8 cellular contexts compared by ENCODE assay signal in genomic region chr18:79644006-79644665, GRCh38. TPM values are rescaled to one million over a fixed set of nuclear protein-coding genes. Genes with fewer than 3 reads are reported as not detected.
DNase-seq lines count a peak whose midpoint lies in the region; ATAC-seq and TF ChIP-seq lines count a peak whose summit lies in the region.

No MANE protein-coding gene starts in this region.

- H3K4me3 ChIP-seq in WERI-Rb-1 (ENCODE audit: low read depth, low read length) (no peak overlapping the region), breast epithelium (no peak overlapping the region), kidney epithelial cell (ENCODE audit: low read depth, low read length) (no peak overlapping the region)

- H3K36me3 ChIP-seq in WERI-Rb-1, result no peaks in the 10 kb centered on the region
- no peaks in the 10 kb centered on the region for H3K36me3 ChIP-seq in breast epithelium
- no peaks in the 10 kb centered on the region for H3K36me3 ChIP-seq in kidney epithelial cell (ENCODE audit: control insufficient read depth, insufficient read depth, low read length)

- no peaks in the 10 kb centered on the region for H3K27me3 ChIP-seq in WERI-Rb-1 (ENCODE audit: insufficient read depth, low read depth, severe bottlenecking)
- peaks cover 0 to 15% of the 10 kb centered on the region in 2 donors for H3K27me3 ChIP-seq in breast epithelium
- peaks cover under 1% of the 10 kb centered on the region for H3K27me3 ChIP-seq in kidney epithelial cell (ENCODE audit: control insufficient read depth, insufficient read depth, low read length)

- TF ChIP-seq CTCF in GM12874 (IDR thresholded peaks at IDR 0.05; ENCODE audit: insufficient read depth, low read depth, low read length), result peak; percentile 95
- peak; percentile 95 for TF ChIP-seq CTCF in WERI-Rb-1 (IDR thresholded peaks at IDR 0.05; ENCODE audit: low read depth, low read length)
- peak; percentile 82 to 94 (median 90) for TF ChIP-seq CTCF in breast epithelium (IDR thresholded peaks at IDR 0.05)
- TF ChIP-seq CTCF in kidney epithelial cell (IDR thresholded peaks at IDR 0.05; ENCODE audit: insufficient read depth, low read length, poor library complexity, severe bottlenecking), result peak; percentile 96

- peak; percentile 88 for ATAC-seq in HG02642 (IDR thresholded peaks at IDR 0.05; ENCODE audit: poor library complexity, unreplicated experiment)

- peak; percentile 91 for DNase-seq in NCI-H146 (lab: John Stamatoyannopoulos, UW)
- DNase-seq in WERI-Rb-1, result peak; percentile 91
- DNase-seq in breast epithelium (ENCODE audit: low spot score in 2 of 2), result no peak
- no peak for DNase-seq in kidney epithelial cell (ENCODE audit: low read depth)
- DNase-seq in stimulated activated CD4-positive, alpha-beta T cell treated with anti-CD3 and anti-CD28 coated beads, Interleukin-2, amount 100 ng/mL, for 48 hours, result peak; percentile 64 to 68
- DNase-seq in cerebellar nuclear complex (lab: John Stamatoyannopoulos, UW), result no peak

- H3K4me1 ChIP-seq in breast epithelium, result no peaks in the 10 kb centered on the region

- H3K27ac ChIP-seq in WERI-Rb-1 (no peak overlapping the region), breast epithelium (no peak overlapping the region)

- TF ChIP-seq POLR2A in breast epithelium (IDR thresholded peaks at IDR 0.05), result no peak

- no peaks in the 10 kb centered on the region for H3K9me3 ChIP-seq in WERI-Rb-1 (ENCODE audit: severe bottlenecking)
- H3K9me3 ChIP-seq in breast epithelium, result no peaks in the 10 kb centered on the region

- intact Hi-C loops in breast epithelium (cut with DNase I; ENCODE audit: low total_unique reads), result loop anchor here (10.0 kb wide), 1 partner anchor 259 kb away; no protein-coding TSS in a partner anchor

RNA-seq across cellular contexts. Expression of gene CTDP1, which starts 35.5 kb away (rescaled TPM):
- 10 to 100 TPM; 15.0 to 21.0 (median 19.9) TPM for total RNA-seq in breast epithelium
- total RNA-seq in kidney epithelial cell, result 29.7 and 31.6 TPM in 2 replicates

Comparison
In these comparisons a context has a peak if more than half of its experiments do, and no peak if none do; other contexts are left out.
1. DNase-seq: peak in NCI-H146 (single experiment), WERI-Rb-1 (single experiment) and stimulated activated CD4-positive, alpha-beta T cell treated with anti-CD3 and anti-CD28 coated beads, Interleukin-2, amount 100 ng/mL, for 48 hours (2 of 2); none in breast epithelium (0 of 2), kidney epithelial cell (single experiment) and cerebellar nuclear complex (0 of 2).
2. Peak in every context shown above with its lines, with median percentiles within 50 percentile points of each other: CTCF ChIP-seq.